11 cellular contexts compared by ENCODE assay signal in genomic region chr7:13979671-13980438, GRCh38. TPM values are rescaled to one million over a fixed set of nuclear protein-coding genes. Genes with fewer than 3 reads are reported as not detected.
A peak's percentile ranks its signal among the peaks of the same experiment; 100 is the strongest.
DNase-seq lines count a peak whose midpoint lies in the region; ATAC-seq, FAIRE-seq and TF ChIP-seq lines count a peak whose summit lies in the region.
"Had no signal": no experiment of that assay in that cellular context is flagged by ENCODE, and none has a peak within 500 bp of the region (broad histone marks: within the 10 kb centered on the region; RNA-seq: fewer than 3 reads in every experiment).

No MANE protein-coding gene starts in this region.

- FAIRE-seq in urothelium cell line (lab: Jason Lieb, UNC) = no peak

- no peak overlapping the region for H3K4me3 Mint-ChIP-seq in endothelial cell (ENCODE audit: unreplicated experiment)
- H3K4me3 Mint-ChIP-seq: B cell, T-cell had no signal

- ATAC-seq in lower lobe of right lung (peak in 1 of 2 donors; percentile 64), GM21825 (IDR thresholded peaks at IDR 0.05; ENCODE audit: unreplicated experiment) (no peak)
- ATAC-seq: T-cell had no signal

- intact Hi-C loops in lower lobe of right lung (cut with DNase I) = no loop called here

- H3K27me3 ChIP-seq in SJCRH30 = no peaks in the 10 kb centered on the region
- H3K27me3 ChIP-seq in lower lobe of right lung (ENCODE audit: low read depth) = no peaks in the 10 kb centered on the region

- peaks cover 10% of the 10 kb centered on the region for H3K4me1 Mint-ChIP-seq in endothelial cell (ENCODE audit: unreplicated experiment)
- H3K4me1 Mint-ChIP-seq: B cell had no signal

- no peaks in the 10 kb centered on the region for H3K9me3 Mint-ChIP-seq in endothelial cell (ENCODE audit: unreplicated experiment)

- H3K27ac Mint-ChIP-seq in endothelial cell (ENCODE audit: unreplicated experiment) = peak overlapping the region; percentile 10
- H3K27ac Mint-ChIP-seq: B cell, T-cell had no signal

- no peaks in the 10 kb centered on the region for H3K36me3 Mint-ChIP-seq in endothelial cell (ENCODE audit: low read depth, unreplicated experiment)
- H3K36me3 Mint-ChIP-seq: T-cell had no signal

- H3K9me3 ChIP-seq in SJCRH30 (replicated peaks) = no peaks in the 10 kb centered on the region
- no peaks in the 10 kb centered on the region for H3K9me3 ChIP-seq in lower lobe of right lung

- H3K36me3 ChIP-seq in SJCRH30 = peaks cover 12% of the 10 kb centered on the region
- no peaks in the 10 kb centered on the region for H3K36me3 ChIP-seq in lower lobe of right lung

- H3K4me1 ChIP-seq in SJCRH30 (peaks cover 54% of the 10 kb centered on the region), lower lobe of right lung (peaks cover 12% of the 10 kb centered on the region)

- no peaks in the 10 kb centered on the region for H3K27me3 Mint-ChIP-seq in endothelial cell (ENCODE audit: unreplicated experiment)
- H3K27me3 Mint-ChIP-seq: B cell had no signal

- TF ChIP-seq CTCF in endothelial cell (IDR thresholded peaks at IDR 0.05; ENCODE audit: unreplicated experiment) = no peak
- no peak for TF ChIP-seq CTCF in lower lobe of right lung (IDR thresholded peaks at IDR 0.05)

- peak; percentile 16 for DNase-seq in AG08396 (ENCODE audit: low spot score)
- peak in 1 of 2 experiments; percentile 49 for DNase-seq in SJCRH30
- DNase-seq in endothelial cell (ENCODE audit: low spot score) = no peak
- no peak for DNase-seq in lower lobe of right lung
- no peak for DNase-seq in activated naive CD4-positive, alpha-beta T cell treated with anti-CD3 and anti-CD28 coated beads, Interleukin-2, amount 50 U/mL, for 16 hours
- DNase-seq in urothelium cell line (ENCODE audit: low spot score) = no peak
- DNase-seq in CD1c-positive myeloid dendritic cell (ENCODE audit: extremely low spot score) = no peak
- DNase-seq: NCI-H774, T-cell had no signal

- H3K27ac ChIP-seq in SJCRH30 (peak overlapping the region; percentile 76), lower lobe of right lung (peak overlapping the region; percentile 9)

- peak overlapping the region; percentile 16 for H3K4me3 ChIP-seq in SJCRH30
- peak overlapping the region; percentile 4 for H3K4me3 ChIP-seq in lower lobe of right lung

RNA-seq across cellular contexts. Expression of gene ETV1, which starts 9.6 kb away (rescaled TPM):
- 45.4 and 49.0 TPM in 2 replicates for total RNA-seq in SJCRH30 (2014; rRNA removed; shearing (Covaris generic))
- total RNA-seq in endothelial cell (ENCODE audit: unreplicated experiment) (18.2 TPM), lower lobe of right lung (89.0 TPM)
- total RNA-seq: B cell had no signal
